Comparison of ENCODE assay signal across 8 cellular contexts in the genomic region with DNA sequence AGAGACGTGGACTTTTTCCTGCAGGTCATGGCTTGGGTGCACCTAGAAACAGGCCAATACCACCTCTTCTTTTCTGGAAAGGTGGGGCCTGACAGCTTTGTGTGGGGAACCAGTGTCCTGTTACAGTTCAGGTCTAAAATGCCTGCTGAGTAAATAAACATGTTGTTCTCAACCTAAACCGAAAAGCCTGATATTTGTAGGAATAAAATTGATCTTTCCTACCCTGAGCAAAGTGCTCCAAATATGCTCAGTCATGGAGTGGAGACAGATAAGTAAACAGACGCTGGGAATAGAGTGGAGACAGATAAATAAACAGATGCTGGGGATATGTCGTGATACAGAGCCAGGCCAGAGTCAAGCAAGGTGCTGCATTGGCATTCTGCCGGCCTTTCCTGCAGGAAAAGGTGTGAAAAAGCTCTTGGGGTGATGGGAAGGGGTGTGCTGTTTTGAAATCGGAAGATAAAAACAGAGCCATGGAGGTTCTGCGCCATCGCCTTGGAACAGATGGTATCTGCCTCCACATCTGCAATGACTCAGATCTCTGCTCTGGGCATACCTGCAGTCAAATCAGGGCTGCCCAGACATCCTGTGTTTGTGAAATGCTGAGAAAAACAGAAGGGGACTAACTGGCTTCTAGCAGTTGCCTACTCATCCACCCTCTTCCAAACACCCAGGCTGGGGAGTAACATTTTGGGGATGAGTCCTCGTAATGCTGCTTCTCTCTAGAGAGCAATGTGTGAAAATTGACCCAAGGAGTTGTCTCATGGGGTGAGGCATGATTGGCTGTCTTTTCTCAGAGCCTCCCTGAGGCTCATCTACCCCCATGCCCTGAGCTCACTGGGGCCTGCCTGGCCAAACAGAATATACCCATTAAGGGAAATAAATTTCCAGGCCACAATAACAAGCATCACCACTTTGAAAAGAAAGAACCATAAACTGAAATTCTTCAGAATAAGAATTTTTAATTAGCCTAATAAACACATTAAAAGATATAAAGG. TPM values are rescaled to one million over a fixed set of nuclear protein-coding genes. Genes with fewer than 3 reads are reported as not detected.
DNase-seq lines count a peak whose midpoint lies in the region; ATAC-seq and TF ChIP-seq lines count a peak whose summit lies in the region.

No MANE protein-coding gene starts in this region.

- H3K4me1 ChIP-seq in uterus (no peaks in the 10 kb centered on the region), testis (no peaks in the 10 kb centered on the region)

- DNase-seq in ELR (ENCODE audit: low read depth) (peak; percentile 53), KBM-7 (peak; percentile 43), fibroblast of villous mesenchyme (ENCODE audit: low read depth) (peak; percentile 51), KG1 (lab: John Stamatoyannopoulos, UW) (no peak), uterus (no peak), testis (no peak), NCI-H1092 treated with DMSO at 0.1 percent for 48 hours (lab: John Stamatoyannopoulos, UW) (no peak)

- in situ Hi-C loops in KBM-7 (cut with MboI; ENCODE audit: low pct_unique_long_range_greater_than_20kb, low sequenced_read_pairs) = no loop called here

- peak; percentile 56 for ATAC-seq in GM19467 (IDR thresholded peaks at IDR 0.05; ENCODE audit: unreplicated experiment)

- H3K27me3 ChIP-seq in uterus (no peaks in the 10 kb centered on the region), testis (no peaks in the 10 kb centered on the region)

- 70 to 85% methylated on average over 8 to 9 of the region's 9 CpGs for WGBS in testis, 2 donors

- no peak overlapping the region for H3K27ac ChIP-seq in uterus
- no peak overlapping the region for H3K27ac ChIP-seq in testis

- intact Hi-C loops in uterus (cut with DNase I; ENCODE audit: low total_unique reads) = no loop called here
- intact Hi-C loops in testis (cut with DNase I; ENCODE audit: low total_unique reads) = no loop called here

- H3K36me3 ChIP-seq in uterus (no peaks in the 10 kb centered on the region), testis (ENCODE audit: low read depth, missing control alignments) (no peaks in the 10 kb centered on the region)

- TF ChIP-seq CTCF in fibroblast of villous mesenchyme (IDR thresholded peaks at IDR 0.05; ENCODE audit: insufficient read depth, low read depth, low read length) (no peak), uterus (IDR thresholded peaks at IDR 0.05) (no peak), testis (IDR thresholded peaks at IDR 0.05) (no peak)

- H3K9me3 ChIP-seq in uterus (no peaks in the 10 kb centered on the region), testis (no peaks in the 10 kb centered on the region)

- H3K4me3 ChIP-seq in fibroblast of villous mesenchyme (ENCODE audit: low read depth, low read length) (no peak overlapping the region), uterus (no peak overlapping the region), testis (no peak overlapping the region)

- TF ChIP-seq POLR2A in uterus (IDR thresholded peaks at IDR 0.05) (no peak), testis (IDR thresholded peaks at IDR 0.05) (no peak)

RNA-seq across cellular contexts. Expression of gene TRPV2, which starts 16.8 kb away (rescaled TPM):
- total RNA-seq in fibroblast of villous mesenchyme (53.5 and 106 TPM in 2 replicates), uterus (10 to 100 TPM in 2 of 4 donors, 1 to 10 TPM in 2; 6.2 to 26.2 (median 12.9) TPM), testis (1 to 10 TPM; 7.1 to 7.7 TPM)
- polyA plus RNA-seq in testis (ENCODE audit: insufficient read depth, low read depth, low replicate concordance) = 7.6 TPM

RNA-seq across cellular contexts. Expression of gene UBB, which starts 17.7 kb away (rescaled TPM):
- total RNA-seq in fibroblast of villous mesenchyme (1,346 and 1,383 TPM in 2 replicates), uterus (1,000 to 10,000 TPM in 1 of 4 donors, 100 to 1,000 TPM in 3; 535 to 1,039 (median 667) TPM), testis (1,000 to 10,000 TPM; 1,859 to 1,996 TPM)
- 3,514 TPM for polyA plus RNA-seq in testis (ENCODE audit: insufficient read depth, low read depth, low replicate concordance)

RNA-seq across cellular contexts. Expression of gene CENPV, which starts 45.3 kb away (rescaled TPM):
- 20.3 and 33.8 TPM in 2 replicates for total RNA-seq in fibroblast of villous mesenchyme
- total RNA-seq in uterus = 10 to 100 TPM; 35.5 to 74.4 (median 53.5) TPM
- total RNA-seq in testis = 100 to 1,000 TPM in 1 of 2 donors, 10 to 100 TPM in 1; 73.5 to 119 TPM
- polyA plus RNA-seq in testis (ENCODE audit: insufficient read depth, low read depth, low replicate concordance) = 82.3 TPM

Comparison
In these comparisons a context has a peak if more than half of its experiments do, and no peak if none do; other contexts are left out.
1. DNase-seq: peak in ELR (single experiment), KBM-7 (single experiment) and fibroblast of villous mesenchyme (single experiment); none in KG1 (single experiment), uterus (0 of 2), testis (single experiment) and NCI-H1092 treated with DMSO at 0.1 percent for 48 hours (single experiment).